18 cellular contexts compared by ENCODE assay signal in the genomic region with DNA sequence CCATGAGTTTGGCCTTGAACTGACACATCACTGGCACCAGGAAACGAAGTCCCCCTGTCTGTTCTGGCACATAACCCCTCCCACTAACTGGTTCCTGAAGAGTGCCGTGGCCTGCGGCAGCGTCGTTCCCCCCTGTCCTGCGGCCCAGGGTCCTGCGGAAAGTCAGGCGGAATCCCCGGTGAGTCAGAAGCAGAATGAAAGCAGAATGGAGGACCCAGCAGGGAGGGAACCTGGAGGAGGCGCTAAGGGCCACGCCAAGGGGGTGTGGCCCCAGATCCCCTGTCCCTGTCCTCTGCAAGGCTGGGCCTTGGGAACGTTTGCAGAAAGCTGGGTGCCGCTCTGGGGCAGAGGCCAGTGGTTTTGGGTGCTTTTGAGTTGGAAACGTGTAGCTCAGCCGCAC. TPM values are rescaled to one million over a fixed set of nuclear protein-coding genes. Genes with fewer than 3 reads are reported as not detected.
A peak's percentile ranks its signal among the peaks of the same experiment; 100 is the strongest.
DNase-seq lines count a peak whose midpoint lies in the region; ATAC-seq and TF ChIP-seq lines count a peak whose summit lies in the region.
"Had no signal": no experiment of that assay in that cellular context is flagged by ENCODE, and none has a peak within 500 bp of the region (broad histone marks: within the 10 kb centered on the region; RNA-seq: fewer than 3 reads in every experiment).

No MANE protein-coding gene starts in this region.

- no peak for TF ChIP-seq CTCF in OCI-LY3 (IDR thresholded peaks at IDR 0.05; ENCODE audit: low read depth, low read length)
- TF ChIP-seq CTCF in fibroblast of mammary gland (conservative IDR thresholded peaks at IDR 0.05; ENCODE audit: control insufficient read depth, insufficient read depth, low read depth, low read length), result no peak

- H3K9me3 Mint-ChIP-seq in activated naive CD8-positive, alpha-beta T cell treated with anti-CD3 and anti-CD28 coated beads, Interleukin-2, amount 50 U/mL, for 24 hours, result no peaks in the 10 kb centered on the region
- no peaks in the 10 kb centered on the region for H3K9me3 Mint-ChIP-seq in activated naive CD8-positive, alpha-beta T cell treated with anti-CD3 and anti-CD28 coated beads for 36 hours

- no peaks in the 10 kb centered on the region for H3K4me1 Mint-ChIP-seq in activated naive CD8-positive, alpha-beta T cell treated with anti-CD3 and anti-CD28 coated beads, Interleukin-2, amount 50 U/mL, for 24 hours
- H3K4me1 Mint-ChIP-seq in activated naive CD8-positive, alpha-beta T cell treated with anti-CD3 and anti-CD28 coated beads for 36 hours, result no peaks in the 10 kb centered on the region

- H3K9me3 ChIP-seq in OCI-LY3 (ENCODE audit: insufficient read depth, low read length), result no peaks in the 10 kb centered on the region
- H3K9me3 ChIP-seq: Peyer's patch, upper lobe of left lung had no signal

- no peak overlapping the region for H3K27ac Mint-ChIP-seq in activated naive CD8-positive, alpha-beta T cell treated with anti-CD3 and anti-CD28 coated beads, Interleukin-2, amount 50 U/mL, for 24 hours
- H3K27ac Mint-ChIP-seq in activated naive CD8-positive, alpha-beta T cell treated with anti-CD3 and anti-CD28 coated beads for 36 hours, result no peak overlapping the region

- no peaks in the 10 kb centered on the region for H3K79me2 ChIP-seq in OCI-LY3 (ENCODE audit: low read length)

- peaks cover 4% of the 10 kb centered on the region for H3K27me3 Mint-ChIP-seq in activated naive CD8-positive, alpha-beta T cell treated with anti-CD3 and anti-CD28 coated beads, Interleukin-2, amount 50 U/mL, for 24 hours
- H3K27me3 Mint-ChIP-seq in activated naive CD8-positive, alpha-beta T cell treated with anti-CD3 and anti-CD28 coated beads for 36 hours, result no peaks in the 10 kb centered on the region

- no peaks in the 10 kb centered on the region for H3K36me3 ChIP-seq in OCI-LY3 (replicated peaks; ENCODE audit: low read depth, low read length)
- H3K36me3 ChIP-seq: Peyer's patch, upper lobe of left lung had no signal

- TF ChIP-seq POLR2A in erythroblast (IDR thresholded peaks at IDR 0.05; ENCODE audit: low read length), result no peak

- peak; percentile 10 for DNase-seq in activated naive CD8-positive, alpha-beta T cell treated with anti-CD3 and anti-CD28 coated beads, Interleukin-2, amount 50 U/mL, for 24 hours
- DNase-seq in activated naive CD8-positive, alpha-beta T cell treated with anti-CD3 and anti-CD28 coated beads for 36 hours, result no peak
- DNase-seq in fibroblast of mammary gland (ENCODE audit: low read depth) (peak; percentile 12), HUDEP-2 (lab: John Stamatoyannopoulos, UW; ENCODE audit: unreplicated experiment in 76 of 76) (no peak), cerebellar nuclear complex (lab: John Stamatoyannopoulos, UW) (no peak), erythroblast (lab: John Stamatoyannopoulos, UW) (no peak)
- DNase-seq: activated effector memory CD4-positive, alpha-beta T cell treated with anti-CD3 and anti-CD28 coated beads, Interleukin-2, amount 50 U/mL, for 16 hours; anterior cingulate cortex; left cardiac atrium; NCI-H1930; occipital lobe; Peyer's patch; stimulated activated naive CD4-positive, alpha-beta T cell treated with Interleukin-2 at 50 U/mL for 16 hours had no signal

- no peak overlapping the region for H2AFZ ChIP-seq in OCI-LY3 (ENCODE audit: low read depth, low read length)

- H3K4me1 ChIP-seq in OCI-LY3 (ENCODE audit: low read length), result peaks cover 47% of the 10 kb centered on the region

- H3K9ac ChIP-seq in OCI-LY3 (ENCODE audit: low read length), result peak overlapping the region; percentile 61; the same call in 1 of the 2 replicates

- H3K4me2 ChIP-seq in OCI-LY3 (ENCODE audit: low read length), result peak overlapping the region; percentile 70

- H3K36me3 Mint-ChIP-seq in activated naive CD8-positive, alpha-beta T cell treated with anti-CD3 and anti-CD28 coated beads, Interleukin-2, amount 50 U/mL, for 24 hours (ENCODE audit: low read depth), result no peaks in the 10 kb centered on the region
- no peaks in the 10 kb centered on the region for H3K36me3 Mint-ChIP-seq in activated naive CD8-positive, alpha-beta T cell treated with anti-CD3 and anti-CD28 coated beads for 36 hours

- peak overlapping the region; percentile 65 for H3K4me3 ChIP-seq in OCI-LY3 (ENCODE audit: low read length)
- no peak overlapping the region for H3K4me3 ChIP-seq in fibroblast of mammary gland (ENCODE audit: control insufficient read depth, low read depth, low read length)
- H3K4me3 ChIP-seq: coronary artery, Peyer's patch, upper lobe of left lung had no signal

- H3K4me3 Mint-ChIP-seq in activated naive CD8-positive, alpha-beta T cell treated with anti-CD3 and anti-CD28 coated beads, Interleukin-2, amount 50 U/mL, for 24 hours, result no peak overlapping the region
- H3K4me3 Mint-ChIP-seq in activated naive CD8-positive, alpha-beta T cell treated with anti-CD3 and anti-CD28 coated beads for 36 hours, result no peak overlapping the region

- no peaks in the 10 kb centered on the region for H4K20me1 ChIP-seq in OCI-LY3 (ENCODE audit: insufficient read depth, low read length)

- peak overlapping the region; percentile 49; the same call in 1 of the 2 replicates for H3K27ac ChIP-seq in OCI-LY3 (ENCODE audit: low read length)
- H3K27ac ChIP-seq: coronary artery, Peyer's patch, upper lobe of left lung had no signal

- ATAC-seq in activated naive CD8-positive, alpha-beta T cell treated with anti-CD3 and anti-CD28 coated beads, Interleukin-2, amount 50 U/mL, for 24 hours, result no peak
- ATAC-seq in GM21447 (IDR thresholded peaks at IDR 0.05; ENCODE audit: unreplicated experiment), result no peak
- ATAC-seq: left cardiac atrium had no signal

- peaks cover 5% of the 10 kb centered on the region for H3K27me3 ChIP-seq in OCI-LY3 (ENCODE audit: low read depth, low read length)
- H3K27me3 ChIP-seq: Peyer's patch, upper lobe of left lung had no signal

RNA-seq across cellular contexts. Expression of gene TP73, which starts 36.0 kb away (rescaled TPM):
- under 1 TPM; 0.50 to 0.58 TPM for total RNA-seq in activated naive CD8-positive, alpha-beta T cell treated with anti-CD3 and anti-CD28 coated beads for 36 hours
- total RNA-seq: mononuclear cell had no signal

RNA-seq across cellular contexts. Expression of gene WRAP73, which starts 38.5 kb away (rescaled TPM):
- 10 to 100 TPM; 30.2 to 31.2 TPM for total RNA-seq in activated naive CD8-positive, alpha-beta T cell treated with anti-CD3 and anti-CD28 coated beads for 36 hours

Comparison
In these comparisons a context has a peak if more than half of its experiments do, and no peak if none do; other contexts are left out.
1. DNase-seq: peak in activated naive CD8-positive, alpha-beta T cell treated with anti-CD3 and anti-CD28 coated beads, Interleukin-2, amount 50 U/mL, for 24 hours (single experiment) and fibroblast of mammary gland (single experiment); none in activated naive CD8-positive, alpha-beta T cell treated with anti-CD3 and anti-CD28 coated beads for 36 hours (single experiment), HUDEP-2 (0 of 76), cerebellar nuclear complex (0 of 2) and erythroblast (0 of 2).